Comparison of ENCODE assay signal across 1 cellular context in genomic region chr17:75010683-75011406, GRCh38.
TF ChIP-seq lines count a peak whose summit lies in the region.

No MANE protein-coding gene starts in this region.

TF ChIP-seq in IMR-90, 13 proteins besides CTCF, POLR2A, EP300 and RAD21:
- TF ChIP-seq USF2 (IDR thresholded peaks at IDR 0.05; ENCODE audit: low read depth, low read length): no peak
- TF ChIP-seq CEBPB (IDR thresholded peaks at IDR 0.05; ENCODE audit: low read depth, low read length): no peak
- no peak for TF ChIP-seq MAFK (IDR thresholded peaks at IDR 0.05; ENCODE audit: low read depth, low read length)
- TF ChIP-seq MAZ (IDR thresholded peaks at IDR 0.05; ENCODE audit: borderline replicate concordance, low read depth, low read length): no peak
- no peak for TF ChIP-seq NFE2L2 (IDR thresholded peaks at IDR 0.05; ENCODE audit: low read depth, low read length)
- no peak for TF ChIP-seq ELK1 (IDR thresholded peaks at IDR 0.05; ENCODE audit: borderline replicate concordance, low read depth, low read length)
- no peak for TF ChIP-seq BHLHE40 (IDR thresholded peaks at IDR 0.05; ENCODE audit: low read depth, low read length)
- no peak for TF ChIP-seq MXI1 (IDR thresholded peaks at IDR 0.05; ENCODE audit: borderline replicate concordance, low read depth, low read length)
- no peak for TF ChIP-seq CHD1 (IDR thresholded peaks at IDR 0.05; ENCODE audit: low read depth, low read length)
- TF ChIP-seq RFX5 (IDR thresholded peaks at IDR 0.05; ENCODE audit: low read depth, low read length): no peak
- TF ChIP-seq SMC3 (IDR thresholded peaks at IDR 0.05; ENCODE audit: low read depth, low read length): no peak
- TF ChIP-seq FOS (IDR thresholded peaks at IDR 0.05; ENCODE audit: low read depth, low read length): no peak
- no peak for TF ChIP-seq RCOR1 (IDR thresholded peaks at IDR 0.05; ENCODE audit: insufficient replicate concordance, low read length)
